In the genomic region with DNA sequence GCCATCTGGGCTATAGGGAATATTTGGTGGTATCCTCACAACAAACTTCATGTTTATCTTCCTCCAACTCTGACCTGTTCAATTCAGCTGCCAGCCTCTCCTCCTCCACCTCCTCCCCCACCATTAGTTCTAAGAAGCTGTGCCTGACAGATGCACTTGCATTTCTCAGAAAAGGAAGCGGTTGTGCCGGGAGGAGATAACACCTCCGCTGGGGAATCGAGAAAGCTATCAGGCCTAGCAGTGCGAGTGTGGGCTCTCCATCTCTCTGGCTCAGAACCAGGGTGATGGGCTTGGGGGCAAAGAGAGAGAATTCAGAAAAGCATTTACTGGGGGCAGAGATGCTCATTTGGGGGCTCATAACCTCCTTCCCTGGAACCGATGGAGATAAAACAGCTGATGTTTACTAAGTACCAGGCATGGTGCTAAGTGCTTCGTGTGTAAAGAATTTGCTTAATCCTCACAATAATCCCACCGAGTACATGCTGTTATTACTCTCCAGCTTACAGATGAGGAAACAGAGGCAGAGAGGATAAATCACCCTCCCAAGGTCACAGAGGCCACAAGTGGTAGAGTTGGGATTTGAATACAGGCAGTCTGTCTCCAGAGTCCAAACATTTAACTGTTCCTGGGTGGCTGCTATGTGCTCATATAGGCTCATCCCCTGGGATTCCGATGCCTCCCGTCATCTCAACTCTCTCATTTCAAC, we compare ENCODE assay signal across 8 cellular contexts.
DNase-seq lines count a peak whose midpoint lies in the region; ATAC-seq, FAIRE-seq and TF ChIP-seq lines count a peak whose summit lies in the region.

No MANE protein-coding gene starts in this region.

- TF ChIP-seq CTCF in GM13976 (IDR thresholded peaks at IDR 0.05; ENCODE audit: borderline replicate concordance, control extremely low read depth, extremely low read depth, insufficient read depth, missing control alignments): no peak

- H3K27ac ChIP-seq in layer of hippocampus (ENCODE audit: low read depth, low read length): peak overlapping the region; percentile 88

- H3K27me3 ChIP-seq in layer of hippocampus (ENCODE audit: control insufficient read depth, insufficient read depth, low read length): no peaks in the 10 kb centered on the region

- in situ Hi-C loops in GM13976 (cut with MboI; ENCODE audit: low sequenced_read_pairs, unreplicated experiment): no loop called here

- no peak for FAIRE-seq in RCC 7860 (lab: Jason Lieb, UNC)

- peak; percentile 10 for DNase-seq in NOMO-1 treated with DMSO at 0.1 percent for 48 hours (lab: John Stamatoyannopoulos, UW; ENCODE audit: unreplicated experiment)
- DNase-seq in NOMO-1 treated with dmso at 0.1 percent for 144 hours (lab: John Stamatoyannopoulos, UW; ENCODE audit: unreplicated experiment): no peak
- DNase-seq in RCC 7860 (ENCODE audit: low spot score): peak; percentile 30
- DNase-seq in activated naive CD4-positive, alpha-beta T cell treated with anti-CD3 and anti-CD28 coated beads, Interleukin-2, amount 50 U/mL, for 16 hours: peak; percentile 44
- peak; percentile 18 to 63 (median 53) for DNase-seq in stimulated activated CD4-positive, alpha-beta T cell treated with anti-CD3 and anti-CD28 coated beads, TNF-alpha, amount 100 ng/mL, for 4 hours (ENCODE audit: low read depth in 3 of 3)
- no peak for DNase-seq in GM13976 (ENCODE audit: low spot score)

- ATAC-seq in HG03108 (IDR thresholded peaks at IDR 0.05; ENCODE audit: unreplicated experiment): no peak

Comparison
In these comparisons a context has a peak if more than half of its experiments do, and no peak if none do; other contexts are left out.
1. DNase-seq: peak in NOMO-1 treated with DMSO at 0.1 percent for 48 hours (single experiment), RCC 7860 (single experiment), activated naive CD4-positive, alpha-beta T cell treated with anti-CD3 and anti-CD28 coated beads, Interleukin-2, amount 50 U/mL, for 16 hours (single experiment) and stimulated activated CD4-positive, alpha-beta T cell treated with anti-CD3 and anti-CD28 coated beads, TNF-alpha, amount 100 ng/mL, for 4 hours (3 of 3); none in NOMO-1 treated with dmso at 0.1 percent for 144 hours (single experiment) and GM13976 (single experiment).